Comparison of ENCODE assay signal across 8 cellular contexts in the genomic region with DNA sequence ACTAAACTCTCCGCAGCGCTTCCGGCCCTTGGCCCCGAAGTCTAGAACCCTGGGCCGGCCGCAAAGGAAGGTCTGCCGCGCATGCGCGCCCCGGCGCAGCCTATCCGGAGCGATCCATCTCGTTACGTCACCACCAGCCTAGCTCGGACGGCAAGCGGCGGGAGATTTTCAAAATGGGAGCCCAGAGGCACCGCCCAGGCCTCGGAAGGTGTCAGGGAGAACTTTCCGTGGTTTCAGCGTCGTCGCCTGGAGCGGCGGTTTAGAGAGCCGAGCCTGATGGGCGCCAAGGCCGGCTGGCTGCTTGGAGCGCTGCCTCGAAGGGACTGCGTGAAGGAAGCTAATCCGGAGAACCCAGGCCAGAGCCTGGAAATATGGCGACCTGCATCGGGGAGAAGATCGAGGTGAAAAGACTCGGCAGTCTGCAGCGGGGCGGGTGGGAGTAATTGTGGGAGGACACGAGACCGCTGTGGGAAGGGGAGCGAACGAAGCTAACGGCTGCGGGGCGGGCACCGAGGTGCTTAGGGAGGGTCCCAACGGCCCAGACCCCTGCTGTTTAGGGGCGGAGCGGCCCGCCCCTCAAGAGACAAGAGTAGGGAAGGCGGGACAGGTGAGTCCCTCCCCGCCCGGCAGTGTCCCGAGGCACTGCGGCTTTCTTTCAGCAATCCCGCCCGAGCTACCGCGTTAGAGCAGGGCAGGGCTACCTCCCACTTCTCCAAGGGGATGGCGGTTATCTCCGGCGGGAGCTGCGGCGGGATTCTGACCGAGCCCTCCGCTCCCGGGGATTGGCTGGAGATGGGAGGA. TPM values are rescaled to one million over a fixed set of nuclear protein-coding genes. Genes with fewer than 3 reads are reported as not detected.
DNase-seq lines count a peak whose midpoint lies in the region; FAIRE-seq and TF ChIP-seq lines count a peak whose summit lies in the region.

A gene (plus strand): TSS at position 130 of the 801 bp plus-strand sequence. CDS start 242 bp downstream, at position 372.

- TF ChIP-seq CTCF in DOHH2 (IDR thresholded peaks at IDR 0.05; ENCODE audit: low read depth, low read length, poor library complexity, severe bottlenecking) (no peak), esophagus muscularis mucosa (IDR thresholded peaks at IDR 0.05) (no peak)

- in situ Hi-C loops in GM23248 (cut with MboI), result no loop called here

- H3K9ac ChIP-seq in GM23248, result peak within 1 kb of the TSS; percentile 82
- H3K9ac ChIP-seq in Karpas-422 (ENCODE audit: low read length), result peak within 1 kb of the TSS; percentile 86
- H3K9ac ChIP-seq in muscle layer of colon (ENCODE audit: low read length), result peak within 1 kb of the TSS; percentile 50

- DNase-seq in GM23248 (peak; percentile 99), Karpas-422 (peak; percentile 100), RCC 7860 (ENCODE audit: low spot score) (peak; percentile 91), esophagus muscularis mucosa (ENCODE audit: extremely low spot score) (peak; percentile 99)
- DNase-seq in activated T-cell treated with anti-CD3 and anti-CD28 coated beads, Interleukin-2, amount 50 U/mL, for 48 hours, result peak; percentile 95 to 96
- DNase-seq in stimulated activated CD8-positive, alpha-beta memory T cell treated with anti-CD3 and anti-CD28 coated beads, Interleukin-7, amount 100 ng/mL, for 1 hour (ENCODE audit: low read depth in 2 of 2), result peak; percentile 87 to 89

- H3K27me3 ChIP-seq in DOHH2 (ENCODE audit: control insufficient read depth, low read length) (no peaks in the 10 kb centered on the region), GM23248 (replicated peaks; ENCODE audit: insufficient read depth) (no peaks in the 10 kb centered on the region), Karpas-422 (ENCODE audit: low read length) (no peaks in the 10 kb centered on the region), esophagus muscularis mucosa (no peaks in the 10 kb centered on the region), muscle layer of colon (ENCODE audit: control insufficient read depth in 1 of 2, insufficient read depth in 2 of 2, low read length in 2 of 2) (no peaks in the 10 kb centered on the region)

- H3K36me3 ChIP-seq in DOHH2 (ENCODE audit: control insufficient read depth, low read length), result peaks cover 51% of the 10 kb centered on the region
- H3K36me3 ChIP-seq in GM23248 (ENCODE audit: low read depth), result no peaks in the 10 kb centered on the region
- peaks cover 32% of the 10 kb centered on the region for H3K36me3 ChIP-seq in Karpas-422 (ENCODE audit: insufficient read depth, low read length)
- no peaks in the 10 kb centered on the region for H3K36me3 ChIP-seq in esophagus muscularis mucosa
- no peaks in the 10 kb centered on the region for H3K36me3 ChIP-seq in muscle layer of colon (ENCODE audit: insufficient read depth, low read length)

- peak; percentile 72 for FAIRE-seq in RCC 7860 (lab: Jason Lieb, UNC)

- H3K4me3 ChIP-seq in DOHH2 (ENCODE audit: low read length) (peak within 1 kb of the TSS; percentile 84), GM23248 (peak within 1 kb of the TSS; percentile 79), Karpas-422 (ENCODE audit: low read length) (peak within 1 kb of the TSS; percentile 85), esophagus muscularis mucosa (peak within 1 kb of the TSS; percentile 70 to 93 (median 82)), muscle layer of colon (ENCODE audit: low read depth in 1 of 2, low read length in 2 of 2) (peak within 1 kb of the TSS; percentile 63 to 91)

- H4K20me1 ChIP-seq in DOHH2 (ENCODE audit: control insufficient read depth, insufficient read depth, low read depth, low read length), result no peaks in the 10 kb centered on the region
- H4K20me1 ChIP-seq in GM23248 (ENCODE audit: insufficient read depth), result no peaks in the 10 kb centered on the region
- no peaks in the 10 kb centered on the region for H4K20me1 ChIP-seq in Karpas-422 (ENCODE audit: insufficient read depth, low read depth, low read length)

- H3F3A ChIP-seq in DOHH2 (ENCODE audit: control insufficient read depth, insufficient read depth), result no peaks in the 10 kb centered on the region
- H3F3A ChIP-seq in GM23248 (ENCODE audit: insufficient read depth), result no peaks in the 10 kb centered on the region

- H3K9me2 ChIP-seq in DOHH2 (replicated peaks; ENCODE audit: control insufficient read depth, low read length) (no peaks in the 10 kb centered on the region), GM23248 (ENCODE audit: insufficient read depth) (no peaks in the 10 kb centered on the region), Karpas-422 (replicated peaks; ENCODE audit: insufficient read depth, low read length) (no peaks in the 10 kb centered on the region)

- peak within 1 kb of the TSS; percentile 72 for H3K4me2 ChIP-seq in DOHH2 (ENCODE audit: low read length)
- peak within 1 kb of the TSS; percentile 91 for H3K4me2 ChIP-seq in GM23248 (ENCODE audit: unreplicated experiment)
- peak within 1 kb of the TSS; percentile 86 for H3K4me2 ChIP-seq in Karpas-422 (ENCODE audit: low read depth, low read length, poor library complexity, severe bottlenecking)

- TF ChIP-seq POLR2A in esophagus muscularis mucosa (IDR thresholded peaks at IDR 0.05; ENCODE audit: low read depth), result no peak

- peak within 1 kb of the TSS; percentile 72 for H3K27ac ChIP-seq in DOHH2 (ENCODE audit: low read depth, low read length)
- H3K27ac ChIP-seq in GM23248, result peak within 1 kb of the TSS; percentile 60
- H3K27ac ChIP-seq in Karpas-422 (ENCODE audit: low read length), result peak within 1 kb of the TSS; percentile 83
- H3K27ac ChIP-seq in esophagus muscularis mucosa (replicated peaks in 1 of 4), result peak within 1 kb of the TSS; percentile 72 to 84 (median 78)
- H3K27ac ChIP-seq in muscle layer of colon (ENCODE audit: low read depth, low read length), result peak within 1 kb of the TSS; percentile 35

- peaks cover 32% of the 10 kb centered on the region for H3K4me1 ChIP-seq in DOHH2 (ENCODE audit: control insufficient read depth, low read length)
- 0 out of 2 replicates have a peak, but pooled peaks cover 3% of the 10 kb centered on the region for H3K4me1 ChIP-seq in GM23248 (ENCODE audit: insufficient read depth)
- H3K4me1 ChIP-seq in Karpas-422 (ENCODE audit: low read length), result peaks cover 32% of the 10 kb centered on the region
- peaks cover 9 to 16% (median 14%) of the 10 kb centered on the region in 4 donors for H3K4me1 ChIP-seq in esophagus muscularis mucosa
- H3K4me1 ChIP-seq in muscle layer of colon (ENCODE audit: insufficient read depth, low read length), result peaks cover 5% of the 10 kb centered on the region

- 2 to 3% methylated on average over 52 to 63 of the region's 70 CpGs for WGBS in GM23248 (ENCODE audit: low coverage in 1 of 2, low lambda C conversion rate in 2 of 2, missing lambda C conversion rate in 2 of 2), 2 experiments
- WGBS in esophagus muscularis mucosa, result under 1% methylated on average over 58 of the region's 70 CpGs

- no peaks in the 10 kb centered on the region for H3K9me3 ChIP-seq in DOHH2 (ENCODE audit: control insufficient read depth, insufficient read depth, low read length)
- no peaks in the 10 kb centered on the region for H3K9me3 ChIP-seq in GM23248 (ENCODE audit: low read depth)
- H3K9me3 ChIP-seq in Karpas-422 (ENCODE audit: low read length), result no peaks in the 10 kb centered on the region
- no peaks in the 10 kb centered on the region for H3K9me3 ChIP-seq in esophagus muscularis mucosa
- no peaks in the 10 kb centered on the region for H3K9me3 ChIP-seq in muscle layer of colon (ENCODE audit: low read length)

- intact Hi-C loops in esophagus muscularis mucosa (cut with DNase I), result loop anchor here (10.0 kb wide), 1 partner anchor 184 kb away; a partner anchor contains a TSS

- no peak for TF ChIP-seq EP300 in esophagus muscularis mucosa (IDR thresholded peaks at IDR 0.05)

- peak within 1 kb of the TSS; percentile 94 for H2AFZ ChIP-seq in GM23248
- peak within 1 kb of the TSS; percentile 66 for H2AFZ ChIP-seq in Karpas-422 (ENCODE audit: low read length)

- peaks cover 72% of the 10 kb centered on the region for H3K79me2 ChIP-seq in DOHH2 (ENCODE audit: control insufficient read depth, low read length)
- H3K79me2 ChIP-seq in GM23248 (ENCODE audit: insufficient read depth), result peaks cover 28% of the 10 kb centered on the region
- H3K79me2 ChIP-seq in Karpas-422 (ENCODE audit: low read length), result peaks cover 74% of the 10 kb centered on the region

RNA-seq across cellular contexts. Expression of the gene that starts here (rescaled TPM):
- 6.7 and 8.5 TPM in 2 replicates for total RNA-seq in GM23248 (2014; rRNA removed; shearing (Covaris generic))
- 4.0 and 4.4 TPM in 2 replicates for polyA plus RNA-seq in GM23248 (2016; fragmentation: Nextera tagmentation; extraction: Ambion mirVana)
- total RNA-seq in Karpas-422 (2014; rRNA removed; shearing (Covaris generic); ENCODE audit: low replicate concordance), result 31.2 and 68.1 TPM in 2 replicates
- total RNA-seq in esophagus muscularis mucosa, result 1 to 10 TPM in 2 of 4 donors, under 1 TPM in 2; 0.78 to 1.7 (median 1.2) TPM

Comparison
In these comparisons a context has a peak if more than half of its experiments do, and no peak if none do; other contexts are left out.
1. Peak in every context shown above with its lines: DNase-seq, H3K4me3 ChIP-seq and H3K27ac ChIP-seq.